ENCODE assay signal across 15 cellular contexts in genomic region chr10:121865554-121865953, GRCh38.
"Had no signal": no experiment of that assay in that cellular context is flagged by ENCODE, and none has a peak within 500 bp of the region (broad histone marks: within the 10 kb centered on the region; RNA-seq: fewer than 3 reads in every experiment).

No MANE protein-coding gene starts in this region.

- H3K27me3 ChIP-seq: brain microvascular endothelial cell, gastroesophageal sphincter, spleen had no signal

- DNase-seq: activated CD4-positive, alpha-beta memory T cell treated with anti-CD3 and anti-CD28 coated beads for 36 hours; activated CD4-positive, alpha-beta T cell treated with anti-CD3 and anti-CD28 coated beads for 1 hour; activated gamma-delta T cell treated with Interleukin-2 at 50 U/mL for 16 hours; activated naive CD8-positive, alpha-beta T cell treated with anti-CD3 and anti-CD28 coated beads for 36 hours; activated T-cell treated with anti-CD3 and anti-CD28 coated beads, Interleukin-2, amount 50 U/mL, for 72 hours; brain microvascular endothelial cell; cerebellar nuclear complex; effector memory CD8-positive, alpha-beta T cell; kidney; psoas muscle; spleen; stimulated activated CD4-positive, alpha-beta T cell treated with anti-CD3 and anti-CD28 coated beads, Interleukin-1b, Interleukin-23, amount 100 ng/mL, for 48 hours; stimulated activated naive B cell treated with anti-CD40 and anti-IgM and Interleukin-4, amounts not matched to agents 10 μg/mL and 1 μg/mL and 100 μg/mL, for 72 hours had no signal

- FAIRE-seq: kidney had no signal

- H3K27ac ChIP-seq: brain microvascular endothelial cell, epithelial cell of prostate, gastroesophageal sphincter, psoas muscle, spleen had no signal

- H3K4me1 ChIP-seq: gastroesophageal sphincter, psoas muscle, spleen had no signal

- H3K4me3 ChIP-seq: gastroesophageal sphincter, psoas muscle, spleen had no signal
